1 cellular context compared by ENCODE assay signal in genomic region chr7:91126762-91127161, GRCh38.
TF ChIP-seq lines count a peak whose summit lies in the region.

No MANE protein-coding gene starts in this region.

TF ChIP-seq in WTC11, 78 proteins besides CTCF, POLR2A, EP300 and RAD21 (continued from another document):
- no peak for TF ChIP-seq ZNF532 (CRISPR knock-in tag; IDR thresholded peaks at IDR 0.05; ENCODE audit: borderline replicate concordance)
